ENCODE assay signal across 10 cellular contexts in the genomic region with DNA sequence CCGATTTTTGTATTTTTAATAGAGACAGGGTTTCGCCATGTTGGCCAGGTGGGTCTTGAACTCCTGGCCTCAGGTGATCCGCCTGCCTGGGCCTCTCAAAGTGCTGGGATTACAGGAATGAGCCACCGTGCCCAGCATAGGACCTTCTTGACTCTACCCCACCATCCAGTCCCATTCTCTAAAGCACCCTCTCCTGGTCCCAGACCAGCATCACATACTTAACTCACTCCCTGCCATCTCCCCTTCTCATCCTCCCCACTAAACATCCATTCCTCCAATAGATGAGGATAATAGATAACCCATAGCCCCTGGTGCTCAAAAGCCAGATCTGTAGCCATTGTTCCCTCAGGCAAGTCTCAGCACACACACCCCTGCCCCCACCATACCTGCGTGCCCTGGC. TPM values are rescaled to one million over a fixed set of nuclear protein-coding genes. Genes with fewer than 3 reads are reported as not detected.
DNase-seq lines count a peak whose midpoint lies in the region; ATAC-seq, FAIRE-seq and TF ChIP-seq lines count a peak whose summit lies in the region.
"Had no signal": no experiment of that assay in that cellular context is flagged by ENCODE, and none has a peak within 500 bp of the region (broad histone marks: within the 10 kb centered on the region; RNA-seq: fewer than 3 reads in every experiment).

No MANE protein-coding gene starts in this region.

- H3K36me3 Mint-ChIP-seq in activated CD4-positive, alpha-beta T cell treated with anti-CD3 and anti-CD28 coated beads, Interleukin-2, amount 10 ng/mL, durations not matched to agents 24 days and 14 days (ENCODE audit: low read depth), result peaks cover 23% of the 10 kb centered on the region

- H2BK20ac ChIP-seq in H1 (ENCODE audit: low read length), result no peak overlapping the region

- H3K9me3 ChIP-seq in H1 (ENCODE audit: insufficient read depth in 2 of 2, low read depth in 1 of 2, low read length in 1 of 2), result no peaks in the 10 kb centered on the region
- no peaks in the 10 kb centered on the region for H3K9me3 ChIP-seq in skeletal muscle satellite cell (replicated peaks; ENCODE audit: low read length)

- no peak for TF ChIP-seq POLR2A in H1 (IDR thresholded peaks at IDR 0.05; ENCODE audit: control extremely low read depth in 1 of 2, low read depth in 2 of 2, low read length in 2 of 2)

- H3K79me1 ChIP-seq in H1 (ENCODE audit: low read depth, low read length), result no peaks in the 10 kb centered on the region

- no peak overlapping the region for H3K14ac ChIP-seq in H1 (ENCODE audit: insufficient read length)

- POLR2A ChIA-PET in RWPE1 (lab: Yijun Ruan, JAX; ENCODE audit: low non-redundant PET), result interaction anchor here (0.6 kb wide), 1 partner anchor 45 kb away, joined by 4 read pairs; no protein-coding TSS in a partner anchor
- POLR2A ChIA-PET in H1 (lab: Charles Lee; ENCODE audit: partially characterized antibody), result interaction anchor here (0.9 to 7.1 kb wide), 4 partner anchors 8 to 69 kb away, joined by 3 to 48 read pairs (median 17); a partner anchor contains a TSS

- CTCF ChIA-PET in RWPE1 (lab: Yijun Ruan, JAX) (no interaction called here), H1 (lab: Charles Lee; ENCODE audit: partially characterized antibody) (interaction anchor here (3.3 to 15.2 kb wide), 5 partner anchors 11 to 69 kb away, joined by 16 to 227 read pairs (median 21); a partner anchor contains a TSS)

- H3K23ac ChIP-seq in H1 (ENCODE audit: insufficient read length), result no peak overlapping the region

- no peak overlapping the region; the same call in 1 of the 2 replicates for H2BK12ac ChIP-seq in H1 (ENCODE audit: low read depth, low read length)

- 0 out of 4 replicates have a peak, but pooled peaks of 1 of the 2 experiments have one; percentile 7 for TF ChIP-seq RAD21 in H1 (IDR thresholded peaks at IDR 0.05 in 1 of 2, conservative IDR thresholded peaks at IDR 0.05 in 1 of 2; ENCODE audit: low read depth in 2 of 2, low read length in 2 of 2)

- peak overlapping the region; percentile 20; the same call in 1 of the 2 replicates for H2BK15ac ChIP-seq in H1 (ENCODE audit: low read length)

- H3K4me2 ChIP-seq in H1 (ENCODE audit: insufficient read depth in 1 of 2, low read depth in 2 of 2, low read length in 2 of 2), result peak overlapping the region in 1 of 2 experiments; percentile 79; a peak in 1 of 4 replicates
- H3K4me2 ChIP-seq in skeletal muscle satellite cell (ENCODE audit: low read length), result peak overlapping the region; percentile 99

- H4K5ac ChIP-seq in H1 (ENCODE audit: insufficient read length, low read depth, low read length), result no peak overlapping the region

- peak overlapping the region; percentile 92 for H3K27ac ChIP-seq in RWPE1
- H3K27ac ChIP-seq in H1 (ENCODE audit: low read depth, low read length), result no peak overlapping the region

- H3K4me3 Mint-ChIP-seq in activated CD4-positive, alpha-beta T cell treated with anti-CD3 and anti-CD28 coated beads, Interleukin-2, amount 10 ng/mL, durations not matched to agents 24 days and 14 days, result peak overlapping the region; percentile 85

- H3K9me3 Mint-ChIP-seq in activated CD4-positive, alpha-beta T cell treated with anti-CD3 and anti-CD28 coated beads, Interleukin-2, amount 10 ng/mL, durations not matched to agents 24 days and 14 days, result no peaks in the 10 kb centered on the region

- peak overlapping the region; percentile 46 for H3K27ac Mint-ChIP-seq in activated CD4-positive, alpha-beta T cell treated with anti-CD3 and anti-CD28 coated beads, Interleukin-2, amount 10 ng/mL, durations not matched to agents 24 days and 14 days

- TF ChIP-seq CTCF in RWPE1 (conservative IDR thresholded peaks at IDR 0.05; ENCODE audit: low read depth) (no peak), H1 (IDR thresholded peaks at IDR 0.05; ENCODE audit: control extremely low read depth in 1 of 3, insufficient read depth in 1 of 3, low read depth in 1 of 3, low read length in 3 of 3) (peak in 2 of 3 experiments; percentile 1 to 32; a peak in 3 of 4 replicates)

- H3K9ac ChIP-seq in H1 (replicated peaks in 1 of 4; ENCODE audit: extremely low read depth in 1 of 4, low read depth in 3 of 4, low read length in 3 of 4) (no peak overlapping the region), skeletal muscle satellite cell (ENCODE audit: low read depth, low read length) (peak overlapping the region; percentile 90)

- H4K91ac ChIP-seq in H1 (replicated peaks; ENCODE audit: insufficient read length, low read length), result no peak overlapping the region

- H2BK120ac ChIP-seq in H1 (replicated peaks; ENCODE audit: low read depth, low read length), result no peak overlapping the region

- no peak overlapping the region for H3K4ac ChIP-seq in H1 (replicated peaks; ENCODE audit: insufficient read length, low read depth, low read length)

- no peak for FAIRE-seq in H1 (lab: Jason Lieb, UNC)
- FAIRE-seq in urothelium cell line (lab: Jason Lieb, UNC), result no peak

- DNase-seq in activated CD4-positive, alpha-beta T cell treated with anti-CD3 and anti-CD28 coated beads, Interleukin-2, amount 10 ng/mL, durations not matched to agents 24 days and 14 days, result no peak
- DNase-seq in activated CD4-positive, alpha-beta T cell treated with anti-CD3 and anti-CD28 coated beads, Interleukin-2, amount 50 U/mL, for 4 hours, result no peak
- DNase-seq in RWPE1 (ENCODE audit: low spot score) (no peak), H1 (ENCODE audit: low read depth in 1 of 2, low spot score in 2 of 2) (no peak), NAMALWA (ENCODE audit: low spot score) (no peak), urothelium cell line (ENCODE audit: low spot score) (no peak)
- DNase-seq: activated CD4-positive, alpha-beta T cell treated with anti-CD3 and anti-CD28 coated beads, Interleukin-2, amount 50 U/mL, for 48 hours; NCI-H2171 had no signal

- peaks cover 12% of the 10 kb centered on the region; the same call in 1 of the 2 replicates for H3K23me2 ChIP-seq in H1 (ENCODE audit: low read depth, low read length)

- H3K4me1 ChIP-seq in H1 (replicated peaks in 1 of 4; ENCODE audit: control insufficient read depth in 3 of 4, insufficient read depth in 4 of 4, low read length in 3 of 4) (peaks cover 0 to 26% (median 16%) of the 10 kb centered on the region in 4 experiments; a peak in 6 of 7 replicates), skeletal muscle satellite cell (ENCODE audit: control insufficient read depth, insufficient read depth, low read length) (peaks cover 34% of the 10 kb centered on the region)

- H2AFZ ChIP-seq in H1 (ENCODE audit: low read length), result no peak overlapping the region

- H3K18ac ChIP-seq in H1 (ENCODE audit: extremely low read depth, low read length), result no peak overlapping the region

- 85% methylated on average over 5 of the region's 5 CpGs; no CpG with 5 or more reads in 1 of the 2 experiments for WGBS in H1 (ENCODE audit: extremely low coverage in 1 of 2, insufficient coverage in 1 of 2, insufficient read length in 1 of 2, insufficient replicate concordance in 2 of 2, low coverage in 1 of 2, low lambda C conversion rate in 2 of 2, missing lambda C conversion rate in 1 of 2), 2 experiments

- H2AK5ac ChIP-seq in H1 (ENCODE audit: low read depth, low read length), result no peak overlapping the region

- no peaks in the 10 kb centered on the region for H3K27me3 Mint-ChIP-seq in activated CD4-positive, alpha-beta T cell treated with anti-CD3 and anti-CD28 coated beads, Interleukin-2, amount 10 ng/mL, durations not matched to agents 24 days and 14 days

- 0 out of 4 replicates have a peak, but pooled peaks cover 0 to 3% of the 10 kb centered on the region in 2 experiments for H3K79me2 ChIP-seq in H1 (ENCODE audit: control insufficient read depth in 1 of 2, insufficient read depth in 2 of 2, low read length in 2 of 2)

- H3K27me3 ChIP-seq in H1 (replicated peaks in 1 of 4; ENCODE audit: control insufficient read depth in 3 of 4, extremely low read depth in 1 of 4, insufficient read depth in 3 of 4, low read length in 3 of 4), result no peaks in the 10 kb centered on the region
- no peaks in the 10 kb centered on the region for H3K27me3 ChIP-seq in skeletal muscle satellite cell (ENCODE audit: control insufficient read depth, insufficient read depth, low read length)

- intact Hi-C loops in activated CD4-positive, alpha-beta T cell treated with anti-CD3 and anti-CD28 coated beads, Interleukin-2, amount 10 ng/mL, durations not matched to agents 24 days and 14 days (cut with micrococcal nuclease), result no loop called here

- H3K4me1 Mint-ChIP-seq in activated CD4-positive, alpha-beta T cell treated with anti-CD3 and anti-CD28 coated beads, Interleukin-2, amount 10 ng/mL, durations not matched to agents 24 days and 14 days, result peaks cover 26% of the 10 kb centered on the region

- no peak overlapping the region for H3K4me3 ChIP-seq in H1 (ENCODE audit: extremely low read depth in 1 of 4, insufficient read depth in 2 of 4, low read depth in 3 of 4, low read length in 4 of 4)
- H3K4me3 ChIP-seq in skeletal muscle satellite cell (ENCODE audit: low read length), result peak overlapping the region; percentile 97

- peaks cover 0 to 9% of the 10 kb centered on the region in 2 experiments for H4K20me1 ChIP-seq in H1 (replicated peaks in 1 of 2; ENCODE audit: control insufficient read depth in 1 of 2, insufficient read depth in 2 of 2, low read length in 2 of 2)

- H3K36me3 ChIP-seq in H1 (ENCODE audit: control insufficient read depth in 2 of 4, insufficient read depth in 4 of 4, low read length in 3 of 4) (no peaks in the 10 kb centered on the region; a peak in 1 of 8 replicates), skeletal muscle satellite cell (ENCODE audit: insufficient read depth, low read length) (peaks cover 18% of the 10 kb centered on the region)

- no peak for ATAC-seq in GM21360 (IDR thresholded peaks at IDR 0.05; ENCODE audit: unreplicated experiment)

- no peak for TF ChIP-seq EP300 in H1 (IDR thresholded peaks at IDR 0.05; ENCODE audit: borderline replicate concordance in 1 of 2, low read depth in 2 of 2, low read length in 2 of 2)

- H4K8ac ChIP-seq in H1 (ENCODE audit: extremely low read depth, insufficient read depth, low read length), result no peak overlapping the region; the same call in 1 of the 2 replicates

- no peak overlapping the region for H2BK5ac ChIP-seq in H1 (ENCODE audit: low read depth, low read length)

- H3K56ac ChIP-seq in H1 (replicated peaks; ENCODE audit: insufficient read length, low read depth, low read length), result no peak overlapping the region

RNA-seq across cellular contexts. Expression of a gene that starts 2.1 kb away (rescaled TPM):
- total RNA-seq in activated CD4-positive, alpha-beta T cell treated with anti-CD3 and anti-CD28 coated beads, Interleukin-2, amount 10 ng/mL, durations not matched to agents 24 days and 14 days, result 45.1 and 46.2 TPM in 2 replicates
- total RNA-seq in H1 (2021; fragmentation: NEBNext Ultra II Directional; extraction: Animal tissue kit (Norgen Biotek cat#: 25700)), result 52.2 and 55.4 TPM in 2 replicates
- 22.8 and 39.1 TPM in 2 replicates for polyA plus RNA-seq in H1 (2011; rRNA removed)
- polyA plus RNA-seq in H1 (2011; cell fraction: cytosol; rRNA removed), result 16.5 TPM
- polyA plus RNA-seq in H1 (2011; cell fraction: nucleus; rRNA removed), result 58.2 TPM
- polyA plus RNA-seq in H1 (2012, experiment 1 of 2), result 39.5 to 52.0 TPM (median 47.1 TPM) in 4 replicates
- 47.8 TPM for polyA plus RNA-seq in H1 (2012, experiment 2 of 2)
- 38.5 TPM for polyA plus RNA-seq in H1 (2013, experiment 1 of 2)
- 41.8 TPM for polyA plus RNA-seq in H1 (2013, experiment 2 of 2)
- 8.3 and 11.1 TPM in 2 replicates for polyA minus RNA-seq in H1 (2011; rRNA and poly(A)+ RNA removed)
- polyA minus RNA-seq in H1 (2011; cell fraction: cytosol; rRNA and poly(A)+ RNA removed), result 22.6 TPM
- 19.6 TPM for polyA minus RNA-seq in H1 (2011; cell fraction: nucleus; rRNA and poly(A)+ RNA removed)
- total RNA-seq in skeletal muscle satellite cell (2012; rRNA removed), result 7.4 and 8.3 TPM in 2 replicates

RNA-seq across cellular contexts. Expression of a gene that starts 9.0 kb away (rescaled TPM):
- 152 and 158 TPM in 2 replicates for total RNA-seq in activated CD4-positive, alpha-beta T cell treated with anti-CD3 and anti-CD28 coated beads, Interleukin-2, amount 10 ng/mL, durations not matched to agents 24 days and 14 days
- 48.9 and 50.0 TPM in 2 replicates for total RNA-seq in H1 (2021; fragmentation: NEBNext Ultra II Directional; extraction: Animal tissue kit (Norgen Biotek cat#: 25700))
- polyA plus RNA-seq in H1 (2011; rRNA removed), result 143 and 151 TPM in 2 replicates
- polyA plus RNA-seq in H1 (2011; cell fraction: cytosol; rRNA removed), result 87.8 TPM
- polyA plus RNA-seq in H1 (2011; cell fraction: nucleus; rRNA removed), result 85.4 TPM
- polyA plus RNA-seq in H1 (2012, experiment 1 of 2), result 44.1 to 56.0 TPM (median 54.1 TPM) in 4 replicates
- polyA plus RNA-seq in H1 (2012, experiment 2 of 2), result 104 TPM
- polyA plus RNA-seq in H1 (2013, experiment 1 of 2), result 63.7 TPM
- 73.0 TPM for polyA plus RNA-seq in H1 (2013, experiment 2 of 2)
- polyA minus RNA-seq in H1 (2011; rRNA and poly(A)+ RNA removed), result 54.5 and 60.6 TPM in 2 replicates
- 35.5 TPM for polyA minus RNA-seq in H1 (2011; cell fraction: cytosol; rRNA and poly(A)+ RNA removed)
- 21.9 TPM for polyA minus RNA-seq in H1 (2011; cell fraction: nucleus; rRNA and poly(A)+ RNA removed)
- total RNA-seq in skeletal muscle satellite cell (2012; rRNA removed), result 29.9 and 45.0 TPM in 2 replicates

RNA-seq across cellular contexts. Expression of a gene that starts 20.1 kb away (rescaled TPM):
- 86.2 and 90.6 TPM in 2 replicates for total RNA-seq in activated CD4-positive, alpha-beta T cell treated with anti-CD3 and anti-CD28 coated beads, Interleukin-2, amount 10 ng/mL, durations not matched to agents 24 days and 14 days
- total RNA-seq in H1 (2021; fragmentation: NEBNext Ultra II Directional; extraction: Animal tissue kit (Norgen Biotek cat#: 25700)), result 58.2 and 62.2 TPM in 2 replicates
- polyA plus RNA-seq in H1 (2011; rRNA removed), result 76.0 and 98.8 TPM in 2 replicates
- 73.0 TPM for polyA plus RNA-seq in H1 (2011; cell fraction: cytosol; rRNA removed)
- 458 TPM for polyA plus RNA-seq in H1 (2011; cell fraction: nucleus; rRNA removed)
- polyA plus RNA-seq in H1 (2012, experiment 1 of 2), result 49.9 to 84.8 TPM (median 77.3 TPM) in 4 replicates
- 31.5 TPM for polyA plus RNA-seq in H1 (2012, experiment 2 of 2)
- 59.7 TPM for polyA plus RNA-seq in H1 (2013, experiment 1 of 2)
- 53.7 TPM for polyA plus RNA-seq in H1 (2013, experiment 2 of 2)
- 74.1 and 100 TPM in 2 replicates for polyA minus RNA-seq in H1 (2011; rRNA and poly(A)+ RNA removed)
- 37.4 TPM for polyA minus RNA-seq in H1 (2011; cell fraction: cytosol; rRNA and poly(A)+ RNA removed)
- 107 TPM for polyA minus RNA-seq in H1 (2011; cell fraction: nucleus; rRNA and poly(A)+ RNA removed)
- total RNA-seq in skeletal muscle satellite cell (2012; rRNA removed), result 17.7 and 23.4 TPM in 2 replicates

RNA-seq across cellular contexts. Expression of a gene that starts 24.1 kb away (rescaled TPM):
- total RNA-seq in activated CD4-positive, alpha-beta T cell treated with anti-CD3 and anti-CD28 coated beads, Interleukin-2, amount 10 ng/mL, durations not matched to agents 24 days and 14 days, result 3.2 and 3.8 TPM in 2 replicates
- total RNA-seq in H1 (2021; fragmentation: NEBNext Ultra II Directional; extraction: Animal tissue kit (Norgen Biotek cat#: 25700)), result 5.5 and 6.4 TPM in 2 replicates
- polyA plus RNA-seq in H1 (2011; rRNA removed), result 7.3 and 8.8 TPM in 2 replicates
- polyA plus RNA-seq in H1 (2011; cell fraction: cytosol; rRNA removed), result 8.3 TPM
- polyA plus RNA-seq in H1 (2011; cell fraction: nucleus; rRNA removed), result 41.0 TPM
- 6.4 to 8.9 TPM (median 6.9 TPM) in 4 replicates for polyA plus RNA-seq in H1 (2012, experiment 1 of 2)
- 3.6 TPM for polyA plus RNA-seq in H1 (2012, experiment 2 of 2)
- polyA plus RNA-seq in H1 (2013, experiment 1 of 2), result 4.6 TPM
- 4.7 TPM for polyA plus RNA-seq in H1 (2013, experiment 2 of 2)
- polyA minus RNA-seq in H1 (2011; rRNA and poly(A)+ RNA removed), result 4.7 and 8.4 TPM in 2 replicates
- 2.5 TPM for polyA minus RNA-seq in H1 (2011; cell fraction: cytosol; rRNA and poly(A)+ RNA removed)
- 7.1 TPM for polyA minus RNA-seq in H1 (2011; cell fraction: nucleus; rRNA and poly(A)+ RNA removed)
- total RNA-seq in skeletal muscle satellite cell (2012; rRNA removed), result 0.25 and 0.44 TPM in 2 replicates

RNA-seq across cellular contexts. Expression of a gene that starts 44.7 kb away (rescaled TPM):
- 62.4 and 64.7 TPM in 2 replicates for total RNA-seq in activated CD4-positive, alpha-beta T cell treated with anti-CD3 and anti-CD28 coated beads, Interleukin-2, amount 10 ng/mL, durations not matched to agents 24 days and 14 days
- total RNA-seq in H1 (2021; fragmentation: NEBNext Ultra II Directional; extraction: Animal tissue kit (Norgen Biotek cat#: 25700)), result 47.9 and 55.0 TPM in 2 replicates
- polyA plus RNA-seq in H1 (2011; rRNA removed), result 131 and 161 TPM in 2 replicates
- 108 TPM for polyA plus RNA-seq in H1 (2011; cell fraction: cytosol; rRNA removed)
- polyA plus RNA-seq in H1 (2011; cell fraction: nucleus; rRNA removed), result 98.3 TPM
- 52.9 to 74.3 TPM (median 71.2 TPM) in 4 replicates for polyA plus RNA-seq in H1 (2012, experiment 1 of 2)
- 106 TPM for polyA plus RNA-seq in H1 (2012, experiment 2 of 2)
- 37.2 TPM for polyA plus RNA-seq in H1 (2013, experiment 1 of 2)
- 36.4 TPM for polyA plus RNA-seq in H1 (2013, experiment 2 of 2)
- polyA minus RNA-seq in H1 (2011; rRNA and poly(A)+ RNA removed), result 39.0 and 48.9 TPM in 2 replicates
- polyA minus RNA-seq in H1 (2011; cell fraction: cytosol; rRNA and poly(A)+ RNA removed), result 31.5 TPM
- 29.7 TPM for polyA minus RNA-seq in H1 (2011; cell fraction: nucleus; rRNA and poly(A)+ RNA removed)
- total RNA-seq in skeletal muscle satellite cell (2012; rRNA removed), result 52.4 and 56.3 TPM in 2 replicates
